2 cellular contexts compared by ENCODE assay signal in the genomic region with DNA sequence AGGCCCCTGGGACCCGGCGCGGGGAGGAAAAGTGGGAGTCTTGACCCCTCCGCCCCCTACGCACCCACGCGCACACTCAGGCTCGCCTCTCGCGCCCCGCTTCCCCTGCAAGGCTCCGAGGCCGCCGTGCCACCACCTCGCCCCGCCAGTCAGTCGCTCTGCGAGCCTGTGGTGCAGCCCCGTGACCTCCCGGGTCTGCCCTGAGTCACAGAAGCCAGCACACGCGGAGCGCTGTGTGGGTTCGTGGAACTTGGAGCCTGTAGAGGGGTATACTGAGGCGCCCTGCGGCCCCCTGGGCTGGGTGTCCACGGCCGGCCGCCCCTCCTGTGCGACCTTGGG.
TF ChIP-seq lines count a peak whose summit lies in the region.

No MANE protein-coding gene starts in this region.

TF ChIP-seq in liver, 16 proteins besides CTCF, POLR2A, EP300 and RAD21:
- TF ChIP-seq, protein P1, sequence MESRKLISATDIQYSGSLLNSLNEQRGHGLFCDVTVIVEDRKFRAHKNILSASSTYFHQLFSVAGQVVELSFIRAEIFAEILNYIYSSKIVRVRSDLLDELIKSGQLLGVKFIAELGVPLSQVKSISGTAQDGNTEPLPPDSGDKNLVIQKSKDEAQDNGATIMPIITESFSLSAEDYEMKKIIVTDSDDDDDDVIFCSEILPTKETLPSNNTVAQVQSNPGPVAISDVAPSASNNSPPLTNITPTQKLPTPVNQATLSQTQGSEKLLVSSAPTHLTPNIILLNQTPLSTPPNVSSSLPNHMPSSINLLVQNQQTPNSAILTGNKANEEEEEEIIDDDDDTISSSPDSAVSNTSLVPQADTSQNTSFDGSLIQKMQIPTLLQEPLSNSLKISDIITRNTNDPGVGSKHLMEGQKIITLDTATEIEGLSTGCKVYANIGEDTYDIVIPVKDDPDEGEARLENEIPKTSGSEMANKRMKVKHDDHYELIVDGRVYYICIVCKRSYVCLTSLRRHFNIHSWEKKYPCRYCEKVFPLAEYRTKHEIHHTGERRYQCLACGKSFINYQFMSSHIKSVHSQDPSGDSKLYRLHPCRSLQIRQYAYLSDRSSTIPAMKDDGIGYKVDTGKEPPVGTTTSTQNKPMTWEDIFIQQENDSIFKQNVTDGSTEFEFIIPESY (IDR thresholded peaks at IDR 0.05), result no peak
- TF ChIP-seq FOXA1 (IDR thresholded peaks at IDR 0.05), result no peak
- no peak for TF ChIP-seq JUND (IDR thresholded peaks at IDR 0.05)
- no peak for TF ChIP-seq SP1 (IDR thresholded peaks at IDR 0.05)
- TF ChIP-seq YY1 (IDR thresholded peaks at IDR 0.05), result no peak
- no peak for TF ChIP-seq TAF1 (conservative IDR thresholded peaks at IDR 0.05)
- TF ChIP-seq NR2F2 (IDR thresholded peaks at IDR 0.05), result no peak
- no peak for TF ChIP-seq EGR1 (IDR thresholded peaks at IDR 0.05; ENCODE audit: low read depth in 2 of 2)
- TF ChIP-seq, protein P2, sequence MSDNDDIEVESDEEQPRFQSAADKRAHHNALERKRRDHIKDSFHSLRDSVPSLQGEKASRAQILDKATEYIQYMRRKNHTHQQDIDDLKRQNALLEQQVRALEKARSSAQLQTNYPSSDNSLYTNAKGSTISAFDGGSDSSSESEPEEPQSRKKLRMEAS (IDR thresholded peaks at IDR 0.05), result no peak
- TF ChIP-seq, protein P3, sequence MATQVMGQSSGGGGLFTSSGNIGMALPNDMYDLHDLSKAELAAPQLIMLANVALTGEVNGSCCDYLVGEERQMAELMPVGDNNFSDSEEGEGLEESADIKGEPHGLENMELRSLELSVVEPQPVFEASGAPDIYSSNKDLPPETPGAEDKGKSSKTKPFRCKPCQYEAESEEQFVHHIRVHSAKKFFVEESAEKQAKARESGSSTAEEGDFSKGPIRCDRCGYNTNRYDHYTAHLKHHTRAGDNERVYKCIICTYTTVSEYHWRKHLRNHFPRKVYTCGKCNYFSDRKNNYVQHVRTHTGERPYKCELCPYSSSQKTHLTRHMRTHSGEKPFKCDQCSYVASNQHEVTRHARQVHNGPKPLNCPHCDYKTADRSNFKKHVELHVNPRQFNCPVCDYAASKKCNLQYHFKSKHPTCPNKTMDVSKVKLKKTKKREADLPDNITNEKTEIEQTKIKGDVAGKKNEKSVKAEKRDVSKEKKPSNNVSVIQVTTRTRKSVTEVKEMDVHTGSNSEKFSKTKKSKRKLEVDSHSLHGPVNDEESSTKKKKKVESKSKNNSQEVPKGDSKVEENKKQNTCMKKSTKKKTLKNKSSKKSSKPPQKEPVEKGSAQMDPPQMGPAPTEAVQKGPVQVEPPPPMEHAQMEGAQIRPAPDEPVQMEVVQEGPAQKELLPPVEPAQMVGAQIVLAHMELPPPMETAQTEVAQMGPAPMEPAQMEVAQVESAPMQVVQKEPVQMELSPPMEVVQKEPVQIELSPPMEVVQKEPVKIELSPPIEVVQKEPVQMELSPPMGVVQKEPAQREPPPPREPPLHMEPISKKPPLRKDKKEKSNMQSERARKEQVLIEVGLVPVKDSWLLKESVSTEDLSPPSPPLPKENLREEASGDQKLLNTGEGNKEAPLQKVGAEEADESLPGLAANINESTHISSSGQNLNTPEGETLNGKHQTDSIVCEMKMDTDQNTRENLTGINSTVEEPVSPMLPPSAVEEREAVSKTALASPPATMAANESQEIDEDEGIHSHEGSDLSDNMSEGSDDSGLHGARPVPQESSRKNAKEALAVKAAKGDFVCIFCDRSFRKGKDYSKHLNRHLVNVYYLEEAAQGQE (IDR thresholded peaks at IDR 0.05), result no peak
- no peak for TF ChIP-seq HNF4A (conservative IDR thresholded peaks at IDR 0.05)
- no peak for TF ChIP-seq RXRA (IDR thresholded peaks at IDR 0.05)
- TF ChIP-seq GABPA (IDR thresholded peaks at IDR 0.05 in 1 of 2, conservative IDR thresholded peaks at IDR 0.05 in 1 of 2), result no peak
TF ChIP-seq in liver: peak in this region for 0.

TF ChIP-seq in HepG2, 621 proteins besides CTCF, POLR2A, EP300 and RAD21:
- TF ChIP-seq, protein P4, sequence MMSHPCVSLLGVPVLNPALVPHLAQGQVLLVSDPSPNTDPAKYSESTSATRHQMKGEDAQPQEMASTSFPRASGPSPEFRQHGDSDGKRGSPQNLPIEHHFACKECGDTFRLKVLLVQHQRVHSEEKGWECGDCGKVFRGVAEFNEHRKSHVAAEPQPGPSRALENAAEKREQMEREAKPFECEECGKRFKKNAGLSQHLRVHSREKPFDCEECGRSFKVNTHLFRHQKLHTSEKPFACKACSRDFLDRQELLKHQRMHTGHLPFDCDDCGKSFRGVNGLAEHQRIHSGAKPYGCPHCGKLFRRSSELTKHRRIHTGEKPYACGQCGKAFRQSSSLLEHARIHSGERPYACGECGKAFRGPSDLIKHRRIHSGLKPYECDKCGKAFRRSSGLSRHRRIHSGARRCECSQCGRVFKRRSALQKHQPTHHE (CRISPR knock-in tag; IDR thresholded peaks at IDR 0.05; ENCODE audit: borderline replicate concordance), result no peak
- no peak for TF ChIP-seq ZNF382 (CRISPR knock-in tag; IDR thresholded peaks at IDR 0.05; ENCODE audit: borderline replicate concordance)
- no peak for TF ChIP-seq TAF15 (IDR thresholded peaks at IDR 0.05; ENCODE audit: low read depth, low read length, poor library complexity, severe bottlenecking)
- no peak for TF ChIP-seq ZNF747 (CRISPR knock-in tag; IDR thresholded peaks at IDR 0.05; ENCODE audit: borderline replicate concordance)
- TF ChIP-seq CEBPB (IDR thresholded peaks at IDR 0.05; ENCODE audit: borderline replicate concordance, low read depth, low read length), result no peak
- no peak for TF ChIP-seq NFIC (IDR thresholded peaks at IDR 0.05; ENCODE audit: low read length)
- TF ChIP-seq, protein P5, sequence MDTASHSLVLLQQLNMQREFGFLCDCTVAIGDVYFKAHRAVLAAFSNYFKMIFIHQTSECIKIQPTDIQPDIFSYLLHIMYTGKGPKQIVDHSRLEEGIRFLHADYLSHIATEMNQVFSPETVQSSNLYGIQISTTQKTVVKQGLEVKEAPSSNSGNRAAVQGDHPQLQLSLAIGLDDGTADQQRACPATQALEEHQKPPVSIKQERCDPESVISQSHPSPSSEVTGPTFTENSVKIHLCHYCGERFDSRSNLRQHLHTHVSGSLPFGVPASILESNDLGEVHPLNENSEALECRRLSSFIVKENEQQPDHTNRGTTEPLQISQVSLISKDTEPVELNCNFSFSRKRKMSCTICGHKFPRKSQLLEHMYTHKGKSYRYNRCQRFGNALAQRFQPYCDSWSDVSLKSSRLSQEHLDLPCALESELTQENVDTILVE (CRISPR knock-in tag; IDR thresholded peaks at IDR 0.05), result no peak
- no peak for TF ChIP-seq ZNF160 (CRISPR knock-in tag; IDR thresholded peaks at IDR 0.05)
- TF ChIP-seq, protein P6, sequence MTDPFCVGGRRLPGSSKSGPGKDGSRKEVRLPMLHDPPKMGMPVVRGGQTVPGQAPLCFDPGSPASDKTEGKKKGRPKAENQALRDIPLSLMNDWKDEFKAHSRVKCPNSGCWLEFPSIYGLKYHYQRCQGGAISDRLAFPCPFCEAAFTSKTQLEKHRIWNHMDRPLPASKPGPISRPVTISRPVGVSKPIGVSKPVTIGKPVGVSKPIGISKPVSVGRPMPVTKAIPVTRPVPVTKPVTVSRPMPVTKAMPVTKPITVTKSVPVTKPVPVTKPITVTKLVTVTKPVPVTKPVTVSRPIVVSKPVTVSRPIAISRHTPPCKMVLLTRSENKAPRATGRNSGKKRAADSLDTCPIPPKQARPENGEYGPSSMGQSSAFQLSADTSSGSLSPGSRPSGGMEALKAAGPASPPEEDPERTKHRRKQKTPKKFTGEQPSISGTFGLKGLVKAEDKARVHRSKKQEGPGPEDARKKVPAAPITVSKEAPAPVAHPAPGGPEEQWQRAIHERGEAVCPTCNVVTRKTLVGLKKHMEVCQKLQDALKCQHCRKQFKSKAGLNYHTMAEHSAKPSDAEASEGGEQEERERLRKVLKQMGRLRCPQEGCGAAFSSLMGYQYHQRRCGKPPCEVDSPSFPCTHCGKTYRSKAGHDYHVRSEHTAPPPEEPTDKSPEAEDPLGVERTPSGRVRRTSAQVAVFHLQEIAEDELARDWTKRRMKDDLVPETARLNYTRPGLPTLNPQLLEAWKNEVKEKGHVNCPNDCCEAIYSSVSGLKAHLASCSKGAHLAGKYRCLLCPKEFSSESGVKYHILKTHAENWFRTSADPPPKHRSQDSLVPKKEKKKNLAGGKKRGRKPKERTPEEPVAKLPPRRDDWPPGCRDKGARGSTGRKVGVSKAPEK (CRISPR knock-in tag; IDR thresholded peaks at IDR 0.05; ENCODE audit: borderline replicate concordance), result no peak
- no peak for TF ChIP-seq ZNF383 (CRISPR knock-in tag; IDR thresholded peaks at IDR 0.05; ENCODE audit: borderline replicate concordance)
- no peak for TF ChIP-seq KLF9 (CRISPR knock-in tag; IDR thresholded peaks at IDR 0.05; ENCODE audit: low read depth)
- TF ChIP-seq FOXC1 (CRISPR knock-in tag; IDR thresholded peaks at IDR 0.05; ENCODE audit: borderline replicate concordance), result no peak
- TF ChIP-seq GATAD2A (CRISPR knock-in tag; IDR thresholded peaks at IDR 0.05), result no peak
- TF ChIP-seq KDM2A (CRISPR knock-in tag; IDR thresholded peaks at IDR 0.05; ENCODE audit: borderline replicate concordance, low read depth), result no peak
- TF ChIP-seq RBM22 (optimal IDR thresholded peaks at IDR 0.05; ENCODE audit: low read length), result no peak
- TF ChIP-seq BRCA1 (CRISPR knock-in tag; IDR thresholded peaks at IDR 0.05), result no peak
- no peak for TF ChIP-seq SRSF4 (IDR thresholded peaks at IDR 0.05; ENCODE audit: low read depth, low read length, poor library complexity, severe bottlenecking)
